9 cellular contexts compared by ENCODE assay signal in genomic region chr20:46568570-46569129, GRCh38. TPM values are rescaled to one million over a fixed set of nuclear protein-coding genes. Genes with fewer than 3 reads are reported as not detected.
DNase-seq lines count a peak whose midpoint lies in the region; ATAC-seq lines count a peak whose summit lies in the region.
"Had no signal": no experiment of that assay in that cellular context is flagged by ENCODE, and none has a peak within 500 bp of the region (broad histone marks: within the 10 kb centered on the region; RNA-seq: fewer than 3 reads in every experiment).

No MANE protein-coding gene starts in this region.

- ATAC-seq in HG03039 (IDR thresholded peaks at IDR 0.05; ENCODE audit: unreplicated experiment) (no peak), HG03175 (IDR thresholded peaks at IDR 0.05; ENCODE audit: unreplicated experiment) (no peak)

- DNase-seq in DMS153 treated with DMSO at 0.1 percent for 48 hours (lab: John Stamatoyannopoulos, UW; ENCODE audit: unreplicated experiment): peak; percentile 81
- DNase-seq in NCI-H2227 treated with DMSO at 0.1 percent for 48 hours (lab: John Stamatoyannopoulos, UW): peak; percentile 13
- DNase-seq in dermis microvascular lymphatic vessel endothelial cell (ENCODE audit: low read depth in 2 of 2): peak; percentile 85 to 89
- DNase-seq in nucleus accumbens (lab: John Stamatoyannopoulos, UW): peak in 55 of 56 donors; percentile 52 to 97 (median 86)
- no peak for DNase-seq in RKO (ENCODE audit: low spot score)
- DNase-seq in MV-4-11 (lab: John Stamatoyannopoulos, UW): no peak

RNA-seq across cellular contexts. Expression of gene OCSTAMP, which starts 18.2 kb away (rescaled TPM):
- total RNA-seq in dermis microvascular lymphatic vessel endothelial cell: not detected in 2 replicates
- total RNA-seq: SJSA1 had no signal

RNA-seq across cellular contexts. Expression of gene ZNF334, which starts 55.3 kb away (rescaled TPM):
- total RNA-seq in dermis microvascular lymphatic vessel endothelial cell: 0.13 and 0.76 TPM in 2 replicates

Comparison
In these comparisons a context has a peak if more than half of its experiments do, and no peak if none do; other contexts are left out.
1. DNase-seq: peak in DMS153 treated with DMSO at 0.1 percent for 48 hours (single experiment), NCI-H2227 treated with DMSO at 0.1 percent for 48 hours (single experiment), dermis microvascular lymphatic vessel endothelial cell (2 of 2) and nucleus accumbens (55 of 56); none in RKO (single experiment) and MV-4-11 (single experiment).